In genomic region chr5:126600631-126601511, GRCh38 we compare ENCODE assay signal across 1 cellular context.
TF ChIP-seq lines count a peak whose summit lies in the region.

TSS of gene PHAX (plus strand) at chr5:126600947. CDS start at chr5:126600963, 16 bp downstream.

TF ChIP-seq in SK-N-SH, 30 proteins besides CTCF, POLR2A, EP300 and RAD21 (continued from another document):
- TF ChIP-seq GATA2 (CRISPR knock-in tag; IDR thresholded peaks at IDR 0.05) (no peak), CHD2 (IDR thresholded peaks at IDR 0.05; ENCODE audit: low read length, partially characterized antibody) (peak; percentile 70), REST (IDR thresholded peaks at IDR 0.05; ENCODE audit: low read depth, low read length) (no peak), SIN3A (IDR thresholded peaks at IDR 0.05; ENCODE audit: borderline replicate concordance, low read depth, low read length) (peak; percentile 61; the same call in 1 of the 2 replicates), POLR2AphosphoS5 (IDR thresholded peaks at IDR 0.05; ENCODE audit: low read depth, low read length) (peak; percentile 79), RFX5 (IDR thresholded peaks at IDR 0.05; ENCODE audit: low read length) (no peak), TEAD4 (IDR thresholded peaks at IDR 0.05; ENCODE audit: borderline replicate concordance, insufficient read depth) (peak; percentile 32; the same call in 1 of the 2 replicates), IRF3 (IDR thresholded peaks at IDR 0.05; ENCODE audit: low read depth, low read length) (no peak), TCF12 (IDR thresholded peaks at IDR 0.05) (no peak), FOXJ3 (CRISPR knock-in tag; IDR thresholded peaks at IDR 0.05) (no peak), GABPA (IDR thresholded peaks at IDR 0.05; ENCODE audit: low read depth) (peak; percentile 93), USF1 (IDR thresholded peaks at IDR 0.05; ENCODE audit: borderline replicate concordance, low read depth) (no peak), NFIC (IDR thresholded peaks at IDR 0.05; ENCODE audit: borderline replicate concordance) (no peak), FOSL2 (IDR thresholded peaks at IDR 0.05; ENCODE audit: borderline replicate concordance, low read depth) (no peak), TAF1 (IDR thresholded peaks at IDR 0.05; ENCODE audit: borderline replicate concordance, low read depth, low read length) (peak; percentile 92), PBX3 (IDR thresholded peaks at IDR 0.05) (no peak), ELF1 (IDR thresholded peaks at IDR 0.05) (no peak; the same call in none of the 2 replicates), SMC3 (IDR thresholded peaks at IDR 0.05; ENCODE audit: low read depth, low read length) (peak; percentile 42), MXI1 (IDR thresholded peaks at IDR 0.05; ENCODE audit: low read depth, low read length) (no peak; the same call in 1 of the 2 replicates), YY1 (IDR thresholded peaks at IDR 0.05; ENCODE audit: low read depth) (peak; percentile 96), MEF2A (IDR thresholded peaks at IDR 0.05; ENCODE audit: borderline replicate concordance, low read depth) (no peak), MAX (IDR thresholded peaks at IDR 0.05; ENCODE audit: low read depth) (peak; percentile 56; the same call in 1 of the 2 replicates)
TF ChIP-seq in SK-N-SH: peak in this region for 10.
